ENCODE assay signal across 1 cellular context in the genomic region with DNA sequence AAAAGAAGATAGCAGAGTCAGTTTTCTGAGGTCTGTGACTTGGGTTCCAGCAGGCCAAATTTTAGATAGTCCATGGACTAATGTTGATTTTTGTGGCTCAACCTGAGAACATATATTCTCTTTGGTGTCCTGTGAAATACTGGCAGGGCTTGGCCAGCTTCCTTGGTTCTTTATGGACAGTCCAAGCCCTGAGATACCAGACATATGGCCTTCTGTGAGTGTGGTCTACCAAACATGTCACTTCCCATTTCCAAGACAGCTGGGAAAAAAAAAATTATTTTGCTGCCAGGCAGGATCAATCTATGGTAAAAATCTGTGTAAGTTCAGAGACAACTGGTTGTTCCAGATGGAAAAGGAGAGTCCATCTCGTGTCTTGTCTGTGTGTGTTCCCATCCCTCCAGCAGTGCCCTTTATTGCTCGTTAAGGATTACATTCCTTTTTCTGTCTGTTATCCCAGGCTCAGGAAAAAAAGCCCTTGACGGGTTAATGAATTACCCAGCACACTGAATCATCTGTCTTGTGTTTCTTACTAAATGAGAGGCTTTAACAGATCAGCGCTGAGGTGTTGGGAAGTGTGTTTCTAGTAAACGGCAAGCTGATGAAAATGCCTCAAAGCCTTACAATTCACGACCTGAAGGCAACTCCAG.
TF ChIP-seq lines count a peak whose summit lies in the region.

No MANE protein-coding gene starts in this region.

TF ChIP-seq in K562, 482 proteins besides CTCF, POLR2A, EP300 and RAD21:
- TF ChIP-seq SPI1 (IDR thresholded peaks at IDR 0.05; ENCODE audit: borderline replicate concordance, low read depth, low read length) (peak; percentile 31; the same call in 1 of the 2 replicates), ETV5 (CRISPR knock-in tag; IDR thresholded peaks at IDR 0.05; ENCODE audit: low read depth) (no peak), HMBOX1 (IDR thresholded peaks at IDR 0.05) (peak; percentile 34; the same call in 1 of the 2 replicates)
TF ChIP-seq in K562: peak in this region for 2.
